ENCODE assay signal across 20 cellular contexts in the genomic region with DNA sequence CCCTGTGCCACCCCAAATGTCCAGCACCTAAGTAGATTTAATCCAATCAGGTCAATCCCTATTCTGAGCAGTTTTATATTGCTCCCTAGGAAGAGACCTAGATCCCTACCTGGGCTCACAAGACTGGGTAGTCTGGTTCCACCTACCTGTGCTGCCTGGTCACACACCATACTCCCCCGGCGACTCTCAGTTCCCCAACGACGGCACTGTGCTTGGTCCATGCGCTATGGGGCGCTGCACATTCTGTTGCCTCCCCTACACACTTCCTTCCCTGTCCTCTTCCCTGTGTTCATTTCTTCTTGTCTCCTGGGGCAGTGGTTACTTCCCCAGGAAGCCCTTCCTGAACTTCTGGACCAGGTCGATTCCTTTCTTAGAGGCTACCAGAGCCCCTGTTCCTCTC.
DNase-seq lines count a peak whose midpoint lies in the region; ATAC-seq and TF ChIP-seq lines count a peak whose summit lies in the region.
"Had no signal": no experiment of that assay in that cellular context is flagged by ENCODE, and none has a peak within 500 bp of the region (broad histone marks: within the 10 kb centered on the region; RNA-seq: fewer than 3 reads in every experiment).

No MANE protein-coding gene starts in this region.

- H3K9me3 ChIP-seq in BLaER1 (no peaks in the 10 kb centered on the region), OCI-LY3 (ENCODE audit: insufficient read depth, low read length) (no peaks in the 10 kb centered on the region)
- H3K9me3 ChIP-seq: A549, HAP-1, heart right ventricle, vagina had no signal

- peaks cover 13% of the 10 kb centered on the region for H3K4me1 ChIP-seq in BLaER1
- peaks cover 11% of the 10 kb centered on the region for H3K4me1 ChIP-seq in GM23338 (ENCODE audit: insufficient read depth)
- peaks cover 94% of the 10 kb centered on the region for H3K4me1 ChIP-seq in OCI-LY3 (ENCODE audit: low read length)
- H3K4me1 ChIP-seq: HAP-1, vagina had no signal

- H3K27ac ChIP-seq in BLaER1, result no peak overlapping the region
- H3K27ac ChIP-seq in GM23338 (ENCODE audit: low read depth), result no peak overlapping the region
- H3K27ac ChIP-seq in OCI-LY3 (ENCODE audit: low read length), result peak overlapping the region; percentile 91
- no peak overlapping the region for H3K27ac ChIP-seq in substantia nigra (ENCODE audit: low read depth, low read length, poor library complexity, severe bottlenecking)
- H3K27ac ChIP-seq: A549, coronary artery, SK-N-MC, vagina had no signal

- no peak overlapping the region for H3K27ac Mint-ChIP-seq in GM23338
- H3K27ac Mint-ChIP-seq: activated CD4-positive, alpha-beta memory T cell treated with anti-CD3 and anti-CD28 coated beads for 36 hours had no signal

- no peaks in the 10 kb centered on the region for H3K79me2 ChIP-seq in GM23338 (replicated peaks; ENCODE audit: insufficient read depth)
- peaks cover 7% of the 10 kb centered on the region; the same call in 1 of the 2 replicates for H3K79me2 ChIP-seq in OCI-LY3 (ENCODE audit: low read length)

- H3K36me3 ChIP-seq in BLaER1 (no peaks in the 10 kb centered on the region), GM23338 (ENCODE audit: insufficient read depth) (no peaks in the 10 kb centered on the region), OCI-LY3 (replicated peaks; ENCODE audit: low read depth, low read length) (peaks cover 20% of the 10 kb centered on the region)
- H3K36me3 ChIP-seq: HAP-1, heart right ventricle, vagina had no signal

- peaks cover 18% of the 10 kb centered on the region for H3K4me1 Mint-ChIP-seq in GM23338

- H3K4me3 ChIP-seq in BLaER1 (no peak overlapping the region), GM23338 (no peak overlapping the region), OCI-LY3 (ENCODE audit: low read length) (no peak overlapping the region)
- H3K4me3 ChIP-seq: A549, coronary artery, HAP-1, heart right ventricle, SK-N-MC, vagina had no signal

- no peak overlapping the region for H3K9ac ChIP-seq in BLaER1
- peak overlapping the region; percentile 65 for H3K9ac ChIP-seq in OCI-LY3 (ENCODE audit: low read length)

- no peaks in the 10 kb centered on the region for H3K9me2 ChIP-seq in GM23338 (ENCODE audit: insufficient read depth)

- H3K27me3 ChIP-seq in BLaER1 (no peaks in the 10 kb centered on the region), GM23338 (ENCODE audit: insufficient read depth) (no peaks in the 10 kb centered on the region), OCI-LY3 (ENCODE audit: low read depth, low read length) (no peaks in the 10 kb centered on the region)
- H3K27me3 ChIP-seq: heart right ventricle, vagina had no signal

- DNase-seq in GM23338 (ENCODE audit: low spot score), result peak; percentile 14
- DNase-seq in cerebellum (ENCODE audit: low spot score), result no peak
- no peak for DNase-seq in substantia nigra (lab: John Stamatoyannopoulos, UW)
- DNase-seq in dedifferentiated amniotic fluid mesenchymal stem cell (ENCODE audit: extremely low spot score), result no peak
- DNase-seq in NAMALWA (ENCODE audit: low spot score), result no peak
- DNase-seq: activated CD4-positive, alpha-beta memory T cell treated with anti-CD3 and anti-CD28 coated beads for 36 hours; amygdala; GDM1; heart right ventricle; midbrain; nucleus accumbens; stimulated activated naive CD8-positive, alpha-beta T cell treated with anti-CD3 and anti-CD28 coated beads, Interleukin-15, Interleukin-2, amounts not matched to agents 100 U/mL and 50 U/mL, for 24 hours had no signal

- no peaks in the 10 kb centered on the region for H3K36me3 Mint-ChIP-seq in GM23338 (ENCODE audit: low read depth)
- H3K36me3 Mint-ChIP-seq: activated CD4-positive, alpha-beta memory T cell treated with anti-CD3 and anti-CD28 coated beads for 36 hours had no signal

- H3K27me3 Mint-ChIP-seq in GM23338 (ENCODE audit: insufficient read depth, low read depth, poor library complexity), result no peaks in the 10 kb centered on the region

- no peaks in the 10 kb centered on the region for H3K9me3 Mint-ChIP-seq in GM23338
- H3K9me3 Mint-ChIP-seq: activated CD4-positive, alpha-beta memory T cell treated with anti-CD3 and anti-CD28 coated beads for 36 hours had no signal

- H4K20me1 ChIP-seq in BLaER1, result no peaks in the 10 kb centered on the region
- H4K20me1 ChIP-seq in GM23338 (replicated peaks; ENCODE audit: insufficient read depth), result no peaks in the 10 kb centered on the region
- H4K20me1 ChIP-seq in OCI-LY3 (ENCODE audit: insufficient read depth, low read length), result no peaks in the 10 kb centered on the region

- TF ChIP-seq CTCF in GM23338 (conservative IDR thresholded peaks at IDR 0.05; ENCODE audit: low read depth in 2 of 2) (peak in 1 of 2 experiments; percentile 28; a peak in 1 of 4 replicates), OCI-LY3 (IDR thresholded peaks at IDR 0.05; ENCODE audit: low read depth, low read length) (peak; percentile 64)

- no peaks in the 10 kb centered on the region for H3F3A ChIP-seq in GM23338 (replicated peaks; ENCODE audit: low read depth)

- no peak overlapping the region for H3K4me3 Mint-ChIP-seq in GM23338
- H3K4me3 Mint-ChIP-seq: activated CD4-positive, alpha-beta memory T cell treated with anti-CD3 and anti-CD28 coated beads for 36 hours had no signal

- ATAC-seq in GM18868 (IDR thresholded peaks at IDR 0.05; ENCODE audit: unreplicated experiment) (peak; percentile 80), GM23338 (peak; percentile 19)
- ATAC-seq: A549; stimulated activated naive CD8-positive, alpha-beta T cell treated with anti-CD3 and anti-CD28 coated beads, Interleukin-15, Interleukin-2, amounts not matched to agents 100 U/mL and 50 U/mL, for 24 hours had no signal

- H2AFZ ChIP-seq in GM23338 (no peak overlapping the region), OCI-LY3 (ENCODE audit: low read depth, low read length) (no peak overlapping the region)

- H3K4me2 ChIP-seq in BLaER1 (peak overlapping the region; percentile 38; the same call in 1 of the 2 replicates), GM23338 (no peak overlapping the region), OCI-LY3 (ENCODE audit: low read length) (peak overlapping the region; percentile 33)
- H3K4me2 ChIP-seq: A549 had no signal

TF ChIP-seq in GM23338, 12 proteins besides CTCF, POLR2A, EP300 and RAD21:
- no peak for TF ChIP-seq EZH2 (IDR thresholded peaks at IDR 0.05; ENCODE audit: low read depth, unreplicated experiment)
- no peak for TF ChIP-seq CREB1 (CRISPR knock-in tag; IDR thresholded peaks at IDR 0.05; ENCODE audit: low read depth)
- TF ChIP-seq NANOG (IDR thresholded peaks at IDR 0.05; ENCODE audit: borderline replicate concordance), result no peak
- TF ChIP-seq JUNB (IDR thresholded peaks at IDR 0.05; ENCODE audit: unreplicated experiment), result no peak
- TF ChIP-seq ZNF114 (CRISPR knock-in tag; IDR thresholded peaks at IDR 0.05), result no peak
